Comparison of ENCODE assay signal across 1 cellular context in the genomic region with DNA sequence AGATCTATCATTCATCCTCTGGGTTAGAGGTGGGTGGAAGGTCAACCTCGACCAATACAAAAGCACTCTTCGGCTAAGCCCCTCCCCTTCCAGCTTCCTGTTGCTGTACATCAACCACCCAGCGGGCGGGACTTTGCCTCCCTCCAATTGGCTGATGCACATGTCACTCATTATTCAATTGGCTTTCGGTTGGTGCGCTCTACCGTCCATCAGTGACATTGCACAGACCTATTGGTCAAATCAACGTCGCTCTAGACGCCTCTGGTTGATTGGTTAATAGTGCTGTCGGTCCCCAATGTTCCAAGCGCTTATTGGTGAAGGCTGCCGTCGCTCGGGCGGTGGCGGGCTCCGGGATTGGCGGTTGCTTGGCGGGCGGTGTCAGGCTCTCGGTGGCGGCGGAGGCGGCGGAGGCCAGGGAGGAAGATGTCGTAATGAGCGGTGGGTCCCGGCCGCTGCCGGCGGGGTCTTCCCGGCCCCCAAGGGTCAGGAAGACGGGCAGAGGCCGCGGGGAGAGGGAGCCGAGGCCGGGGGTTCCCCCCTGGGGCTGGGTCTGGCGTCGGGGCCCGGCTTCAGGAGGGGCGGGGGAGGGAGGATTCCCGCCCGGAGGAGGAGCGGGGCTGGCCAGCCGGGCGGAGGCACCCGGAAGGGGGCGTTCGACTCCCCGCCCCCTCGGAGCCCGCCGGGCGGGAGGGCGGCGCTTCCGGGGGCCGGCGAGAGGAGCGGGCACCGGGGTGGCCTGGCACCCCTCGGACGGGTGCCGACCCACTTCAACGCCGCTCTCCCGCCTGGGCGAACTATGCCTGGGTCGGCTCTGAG.
TF ChIP-seq lines count a peak whose summit lies in the region.

A gene (plus strand): TSS at position 381 of the 816 bp plus-strand sequence. CDS start 51 bp downstream, at position 432.

TF ChIP-seq in GM12878, 131 proteins besides CTCF, POLR2A, EP300 and RAD21 (continued from another document and continues in another):
- TF ChIP-seq NR2C2 (IDR thresholded peaks at IDR 0.05; ENCODE audit: borderline replicate concordance, control insufficient read depth, insufficient read length, low read depth): peak; percentile 41
- TF ChIP-seq, protein P1, sequence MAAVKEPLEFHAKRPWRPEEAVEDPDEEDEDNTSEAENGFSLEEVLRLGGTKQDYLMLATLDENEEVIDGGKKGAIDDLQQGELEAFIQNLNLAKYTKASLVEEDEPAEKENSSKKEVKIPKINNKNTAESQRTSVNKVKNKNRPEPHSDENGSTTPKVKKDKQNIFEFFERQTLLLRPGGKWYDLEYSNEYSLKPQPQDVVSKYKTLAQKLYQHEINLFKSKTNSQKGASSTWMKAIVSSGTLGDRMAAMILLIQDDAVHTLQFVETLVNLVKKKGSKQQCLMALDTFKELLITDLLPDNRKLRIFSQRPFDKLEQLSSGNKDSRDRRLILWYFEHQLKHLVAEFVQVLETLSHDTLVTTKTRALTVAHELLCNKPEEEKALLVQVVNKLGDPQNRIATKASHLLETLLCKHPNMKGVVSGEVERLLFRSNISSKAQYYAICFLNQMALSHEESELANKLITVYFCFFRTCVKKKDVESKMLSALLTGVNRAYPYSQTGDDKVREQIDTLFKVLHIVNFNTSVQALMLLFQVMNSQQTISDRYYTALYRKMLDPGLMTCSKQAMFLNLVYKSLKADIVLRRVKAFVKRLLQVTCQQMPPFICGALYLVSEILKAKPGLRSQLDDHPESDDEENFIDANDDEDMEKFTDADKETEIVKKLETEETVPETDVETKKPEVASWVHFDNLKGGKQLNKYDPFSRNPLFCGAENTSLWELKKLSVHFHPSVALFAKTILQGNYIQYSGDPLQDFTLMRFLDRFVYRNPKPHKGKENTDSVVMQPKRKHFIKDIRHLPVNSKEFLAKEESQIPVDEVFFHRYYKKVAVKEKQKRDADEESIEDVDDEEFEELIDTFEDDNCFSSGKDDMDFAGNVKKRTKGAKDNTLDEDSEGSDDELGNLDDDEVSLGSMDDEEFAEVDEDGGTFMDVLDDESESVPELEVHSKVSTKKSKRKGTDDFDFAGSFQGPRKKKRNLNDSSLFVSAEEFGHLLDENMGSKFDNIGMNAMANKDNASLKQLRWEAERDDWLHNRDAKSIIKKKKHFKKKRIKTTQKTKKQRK (IDR thresholded peaks at IDR 0.05; ENCODE audit: low read depth, low read length): peak; percentile 100
- TF ChIP-seq, protein P2, sequence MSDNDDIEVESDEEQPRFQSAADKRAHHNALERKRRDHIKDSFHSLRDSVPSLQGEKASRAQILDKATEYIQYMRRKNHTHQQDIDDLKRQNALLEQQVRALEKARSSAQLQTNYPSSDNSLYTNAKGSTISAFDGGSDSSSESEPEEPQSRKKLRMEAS (IDR thresholded peaks at IDR 0.05; ENCODE audit: low read depth, low read length): peak; percentile 18; the same call in 1 of the 2 replicates
- no peak for TF ChIP-seq HDAC2 (IDR thresholded peaks at IDR 0.05)
- peak; percentile 15 to 50; a peak in 2 of 4 replicates for TF ChIP-seq BHLHE40 (IDR thresholded peaks at IDR 0.05; ENCODE audit: borderline replicate concordance in 1 of 2, low read depth in 2 of 2, low read length in 1 of 2)
- TF ChIP-seq BRCA1 (IDR thresholded peaks at IDR 0.05; ENCODE audit: low read depth, low read length): peak; percentile 32; the same call in 1 of the 2 replicates
- no peak for TF ChIP-seq SPI1 (IDR thresholded peaks at IDR 0.05; ENCODE audit: borderline replicate concordance, insufficient read depth, low read depth, low read length)
- no peak for TF ChIP-seq CEBPB (IDR thresholded peaks at IDR 0.05; ENCODE audit: borderline replicate concordance in 1 of 2, low read depth in 2 of 2, low read length in 2 of 2)
- TF ChIP-seq PAX5 (IDR thresholded peaks at IDR 0.05; ENCODE audit: borderline replicate concordance, low read depth, low read length): no peak
- TF ChIP-seq ZNF207 (IDR thresholded peaks at IDR 0.05; ENCODE audit: borderline replicate concordance): no peak; the same call in 1 of the 2 replicates
- peak; percentile 100 for TF ChIP-seq FOS (IDR thresholded peaks at IDR 0.05; ENCODE audit: borderline replicate concordance, extremely low read depth, insufficient read length)
- no peak for TF ChIP-seq CBX5 (IDR thresholded peaks at IDR 0.05; ENCODE audit: low read depth)
- peak; percentile 77 for TF ChIP-seq GATAD2B (conservative IDR thresholded peaks at IDR 0.05; ENCODE audit: low read depth)
- TF ChIP-seq, protein P3, sequence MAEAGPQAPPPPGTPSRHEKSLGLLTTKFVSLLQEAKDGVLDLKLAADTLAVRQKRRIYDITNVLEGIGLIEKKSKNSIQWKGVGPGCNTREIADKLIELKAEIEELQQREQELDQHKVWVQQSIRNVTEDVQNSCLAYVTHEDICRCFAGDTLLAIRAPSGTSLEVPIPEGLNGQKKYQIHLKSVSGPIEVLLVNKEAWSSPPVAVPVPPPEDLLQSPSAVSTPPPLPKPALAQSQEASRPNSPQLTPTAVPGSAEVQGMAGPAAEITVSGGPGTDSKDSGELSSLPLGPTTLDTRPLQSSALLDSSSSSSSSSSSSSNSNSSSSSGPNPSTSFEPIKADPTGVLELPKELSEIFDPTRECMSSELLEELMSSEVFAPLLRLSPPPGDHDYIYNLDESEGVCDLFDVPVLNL (IDR thresholded peaks at IDR 0.05; ENCODE audit: low read depth, low read length): 0 out of 2 replicates have a peak, but pooled peaks have one; percentile 22
- peak; percentile 91 for TF ChIP-seq MYC (IDR thresholded peaks at IDR 0.05; ENCODE audit: insufficient read depth, insufficient read length, insufficient replicate concordance, low read length, severe bottlenecking)
- TF ChIP-seq MTA2 (IDR thresholded peaks at IDR 0.05; ENCODE audit: low read depth): peak; percentile 91
- peak; percentile 99 for TF ChIP-seq KLF5 (IDR thresholded peaks at IDR 0.05; ENCODE audit: partially characterized antibody)
- peak; percentile 95 for TF ChIP-seq CREB1 (IDR thresholded peaks at IDR 0.05; ENCODE audit: low read depth)
- TF ChIP-seq ZNF274 (IDR thresholded peaks at IDR 0.05; ENCODE audit: insufficient read depth, insufficient read length): no peak
- TF ChIP-seq, protein P4, sequence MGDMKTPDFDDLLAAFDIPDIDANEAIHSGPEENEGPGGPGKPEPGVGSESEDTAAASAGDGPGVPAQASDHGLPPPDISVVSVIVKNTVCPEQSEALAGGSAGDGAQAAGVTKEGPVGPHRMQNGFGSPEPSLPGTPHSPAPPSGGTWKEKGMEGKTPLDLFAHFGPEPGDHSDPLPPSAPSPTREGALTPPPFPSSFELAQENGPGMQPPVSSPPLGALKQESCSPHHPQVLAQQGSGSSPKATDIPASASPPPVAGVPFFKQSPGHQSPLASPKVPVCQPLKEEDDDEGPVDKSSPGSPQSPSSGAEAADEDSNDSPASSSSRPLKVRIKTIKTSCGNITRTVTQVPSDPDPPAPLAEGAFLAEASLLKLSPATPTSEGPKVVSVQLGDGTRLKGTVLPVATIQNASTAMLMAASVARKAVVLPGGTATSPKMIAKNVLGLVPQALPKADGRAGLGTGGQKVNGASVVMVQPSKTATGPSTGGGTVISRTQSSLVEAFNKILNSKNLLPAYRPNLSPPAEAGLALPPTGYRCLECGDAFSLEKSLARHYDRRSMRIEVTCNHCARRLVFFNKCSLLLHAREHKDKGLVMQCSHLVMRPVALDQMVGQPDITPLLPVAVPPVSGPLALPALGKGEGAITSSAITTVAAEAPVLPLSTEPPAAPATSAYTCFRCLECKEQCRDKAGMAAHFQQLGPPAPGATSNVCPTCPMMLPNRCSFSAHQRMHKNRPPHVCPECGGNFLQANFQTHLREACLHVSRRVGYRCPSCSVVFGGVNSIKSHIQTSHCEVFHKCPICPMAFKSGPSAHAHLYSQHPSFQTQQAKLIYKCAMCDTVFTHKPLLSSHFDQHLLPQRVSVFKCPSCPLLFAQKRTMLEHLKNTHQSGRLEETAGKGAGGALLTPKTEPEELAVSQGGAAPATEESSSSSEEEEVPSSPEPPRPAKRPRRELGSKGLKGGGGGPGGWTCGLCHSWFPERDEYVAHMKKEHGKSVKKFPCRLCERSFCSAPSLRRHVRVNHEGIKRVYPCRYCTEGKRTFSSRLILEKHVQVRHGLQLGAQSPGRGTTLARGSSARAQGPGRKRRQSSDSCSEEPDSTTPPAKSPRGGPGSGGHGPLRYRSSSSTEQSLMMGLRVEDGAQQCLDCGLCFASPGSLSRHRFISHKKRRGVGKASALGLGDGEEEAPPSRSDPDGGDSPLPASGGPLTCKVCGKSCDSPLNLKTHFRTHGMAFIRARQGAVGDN (IDR thresholded peaks at IDR 0.05): 0 out of 2 replicates have a peak, but pooled peaks have one; percentile 58
- TF ChIP-seq HDGF (IDR thresholded peaks at IDR 0.05): no peak
- TF ChIP-seq, protein P5, sequence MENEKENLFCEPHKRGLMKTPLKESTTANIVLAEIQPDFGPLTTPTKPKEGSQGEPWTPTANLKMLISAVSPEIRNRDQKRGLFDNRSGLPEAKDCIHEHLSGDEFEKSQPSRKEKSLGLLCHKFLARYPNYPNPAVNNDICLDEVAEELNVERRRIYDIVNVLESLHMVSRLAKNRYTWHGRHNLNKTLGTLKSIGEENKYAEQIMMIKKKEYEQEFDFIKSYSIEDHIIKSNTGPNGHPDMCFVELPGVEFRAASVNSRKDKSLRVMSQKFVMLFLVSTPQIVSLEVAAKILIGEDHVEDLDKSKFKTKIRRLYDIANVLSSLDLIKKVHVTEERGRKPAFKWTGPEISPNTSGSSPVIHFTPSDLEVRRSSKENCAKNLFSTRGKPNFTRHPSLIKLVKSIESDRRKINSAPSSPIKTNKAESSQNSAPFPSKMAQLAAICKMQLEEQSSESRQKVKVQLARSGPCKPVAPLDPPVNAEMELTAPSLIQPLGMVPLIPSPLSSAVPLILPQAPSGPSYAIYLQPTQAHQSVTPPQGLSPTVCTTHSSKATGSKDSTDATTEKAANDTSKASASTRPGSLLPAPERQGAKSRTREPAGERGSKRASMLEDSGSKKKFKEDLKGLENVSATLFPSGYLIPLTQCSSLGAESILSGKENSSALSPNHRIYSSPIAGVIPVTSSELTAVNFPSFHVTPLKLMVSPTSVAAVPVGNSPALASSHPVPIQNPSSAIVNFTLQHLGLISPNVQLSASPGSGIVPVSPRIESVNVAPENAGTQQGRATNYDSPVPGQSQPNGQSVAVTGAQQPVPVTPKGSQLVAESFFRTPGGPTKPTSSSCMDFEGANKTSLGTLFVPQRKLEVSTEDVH (IDR thresholded peaks at IDR 0.05; ENCODE audit: low read depth, partially characterized antibody): peak; percentile 91
- no peak for TF ChIP-seq JUNB (IDR thresholded peaks at IDR 0.05)
- no peak for TF ChIP-seq MEF2A (IDR thresholded peaks at IDR 0.05; ENCODE audit: insufficient read depth, low read depth, low read length)
- no peak for TF ChIP-seq SMC3 (IDR thresholded peaks at IDR 0.05; ENCODE audit: borderline replicate concordance, low read length)
- no peak for TF ChIP-seq RFX5 (IDR thresholded peaks at IDR 0.05; ENCODE audit: low read depth, low read length)
- no peak; the same call in none of the 2 replicates for TF ChIP-seq IKZF1 (conservative IDR thresholded peaks at IDR 0.05)
- peak; percentile 86 for TF ChIP-seq SIN3A (IDR thresholded peaks at IDR 0.05; ENCODE audit: low read depth, low read length)
- TF ChIP-seq SREBF1 (IDR thresholded peaks at IDR 0.05; ENCODE audit: low read length): peak; percentile 64; the same call in 1 of the 2 replicates
- peak; percentile 100 for TF ChIP-seq SP1 (IDR thresholded peaks at IDR 0.05; ENCODE audit: low read depth, low read length)
- no peak for TF ChIP-seq SREBF2 (IDR thresholded peaks at IDR 0.05; ENCODE audit: low read length)
- peak; percentile 96 for TF ChIP-seq GABPA (IDR thresholded peaks at IDR 0.05; ENCODE audit: low read depth)
- TF ChIP-seq, protein P6, sequence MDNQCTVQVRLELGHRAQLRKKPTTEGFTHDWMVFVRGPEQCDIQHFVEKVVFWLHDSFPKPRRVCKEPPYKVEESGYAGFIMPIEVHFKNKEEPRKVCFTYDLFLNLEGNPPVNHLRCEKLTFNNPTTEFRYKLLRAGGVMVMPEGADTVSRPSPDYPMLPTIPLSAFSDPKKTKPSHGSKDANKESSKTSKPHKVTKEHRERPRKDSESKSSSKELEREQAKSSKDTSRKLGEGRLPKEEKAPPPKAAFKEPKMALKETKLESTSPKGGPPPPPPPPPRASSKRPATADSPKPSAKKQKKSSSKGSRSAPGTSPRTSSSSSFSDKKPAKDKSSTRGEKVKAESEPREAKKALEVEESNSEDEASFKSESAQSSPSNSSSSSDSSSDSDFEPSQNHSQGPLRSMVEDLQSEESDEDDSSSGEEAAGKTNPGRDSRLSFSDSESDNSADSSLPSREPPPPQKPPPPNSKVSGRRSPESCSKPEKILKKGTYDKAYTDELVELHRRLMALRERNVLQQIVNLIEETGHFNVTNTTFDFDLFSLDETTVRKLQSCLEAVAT (IDR thresholded peaks at IDR 0.05): no peak
- TF ChIP-seq, protein P7, sequence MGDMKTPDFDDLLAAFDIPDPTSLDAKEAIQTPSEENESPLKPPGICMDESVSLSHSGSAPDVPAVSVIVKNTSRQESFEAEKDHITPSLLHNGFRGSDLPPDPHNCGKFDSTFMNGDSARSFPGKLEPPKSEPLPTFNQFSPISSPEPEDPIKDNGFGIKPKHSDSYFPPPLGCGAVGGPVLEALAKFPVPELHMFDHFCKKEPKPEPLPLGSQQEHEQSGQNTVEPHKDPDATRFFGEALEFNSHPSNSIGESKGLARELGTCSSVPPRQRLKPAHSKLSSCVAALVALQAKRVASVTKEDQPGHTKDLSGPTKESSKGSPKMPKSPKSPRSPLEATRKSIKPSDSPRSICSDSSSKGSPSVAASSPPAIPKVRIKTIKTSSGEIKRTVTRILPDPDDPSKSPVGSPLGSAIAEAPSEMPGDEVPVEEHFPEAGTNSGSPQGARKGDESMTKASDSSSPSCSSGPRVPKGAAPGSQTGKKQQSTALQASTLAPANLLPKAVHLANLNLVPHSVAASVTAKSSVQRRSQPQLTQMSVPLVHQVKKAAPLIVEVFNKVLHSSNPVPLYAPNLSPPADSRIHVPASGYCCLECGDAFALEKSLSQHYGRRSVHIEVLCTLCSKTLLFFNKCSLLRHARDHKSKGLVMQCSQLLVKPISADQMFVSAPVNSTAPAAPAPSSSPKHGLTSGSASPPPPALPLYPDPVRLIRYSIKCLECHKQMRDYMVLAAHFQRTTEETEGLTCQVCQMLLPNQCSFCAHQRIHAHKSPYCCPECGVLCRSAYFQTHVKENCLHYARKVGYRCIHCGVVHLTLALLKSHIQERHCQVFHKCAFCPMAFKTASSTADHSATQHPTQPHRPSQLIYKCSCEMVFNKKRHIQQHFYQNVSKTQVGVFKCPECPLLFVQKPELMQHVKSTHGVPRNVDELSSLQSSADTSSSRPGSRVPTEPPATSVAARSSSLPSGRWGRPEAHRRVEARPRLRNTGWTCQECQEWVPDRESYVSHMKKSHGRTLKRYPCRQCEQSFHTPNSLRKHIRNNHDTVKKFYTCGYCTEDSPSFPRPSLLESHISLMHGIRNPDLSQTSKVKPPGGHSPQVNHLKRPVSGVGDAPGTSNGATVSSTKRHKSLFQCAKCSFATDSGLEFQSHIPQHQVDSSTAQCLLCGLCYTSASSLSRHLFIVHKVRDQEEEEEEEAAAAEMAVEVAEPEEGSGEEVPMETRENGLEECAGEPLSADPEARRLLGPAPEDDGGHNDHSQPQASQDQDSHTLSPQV (IDR thresholded peaks at IDR 0.05): no peak
- TF ChIP-seq, protein P8, sequence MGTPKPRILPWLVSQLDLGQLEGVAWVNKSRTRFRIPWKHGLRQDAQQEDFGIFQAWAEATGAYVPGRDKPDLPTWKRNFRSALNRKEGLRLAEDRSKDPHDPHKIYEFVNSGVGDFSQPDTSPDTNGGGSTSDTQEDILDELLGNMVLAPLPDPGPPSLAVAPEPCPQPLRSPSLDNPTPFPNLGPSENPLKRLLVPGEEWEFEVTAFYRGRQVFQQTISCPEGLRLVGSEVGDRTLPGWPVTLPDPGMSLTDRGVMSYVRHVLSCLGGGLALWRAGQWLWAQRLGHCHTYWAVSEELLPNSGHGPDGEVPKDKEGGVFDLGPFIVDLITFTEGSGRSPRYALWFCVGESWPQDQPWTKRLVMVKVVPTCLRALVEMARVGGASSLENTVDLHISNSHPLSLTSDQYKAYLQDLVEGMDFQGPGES (IDR thresholded peaks at IDR 0.05): peak; percentile 100
